ENCODE assay signal across 13 cellular contexts in the genomic region with DNA sequence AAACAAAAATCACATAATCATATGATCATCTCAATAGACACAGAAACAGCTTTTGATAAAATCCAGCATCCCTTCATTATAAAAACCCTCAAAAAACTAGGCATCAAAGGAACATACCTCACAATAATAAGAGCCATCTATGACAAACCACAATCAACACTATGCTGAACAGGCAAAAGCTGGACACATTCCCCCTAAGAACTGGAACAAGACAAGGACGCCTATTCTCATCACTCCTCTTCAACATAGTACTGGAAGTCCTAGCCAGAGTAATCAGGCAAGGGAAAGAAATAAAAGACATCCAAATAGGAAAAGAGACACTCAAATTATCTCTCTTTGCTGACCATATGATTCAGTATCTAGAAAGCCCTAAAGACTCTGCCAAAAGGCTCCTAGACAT. TPM values are rescaled to one million over a fixed set of nuclear protein-coding genes. Genes with fewer than 3 reads are reported as not detected.
DNase-seq lines count a peak whose midpoint lies in the region; ATAC-seq lines count a peak whose summit lies in the region.
"Had no signal": no experiment of that assay in that cellular context is flagged by ENCODE, and none has a peak within 500 bp of the region (broad histone marks: within the 10 kb centered on the region; RNA-seq: fewer than 3 reads in every experiment).

No MANE protein-coding gene starts in this region.

- no peaks in the 10 kb centered on the region for H3K9me3 Mint-ChIP-seq in effector memory CD8-positive, alpha-beta T cell
- H3K9me3 Mint-ChIP-seq in activated CD4-positive, alpha-beta memory T cell treated with anti-CD3 and anti-CD28 coated beads for 36 hours, result peaks cover 4% of the 10 kb centered on the region
- H3K9me3 Mint-ChIP-seq: IgD-negative memory B cell had no signal

- DNase-seq in Right ventricle myocardium inferior (ENCODE audit: missing footprints) (no peak), cardiac septum (ENCODE audit: low spot score) (no peak), G401 (ENCODE audit: low spot score) (peak; percentile 45), superior temporal gyrus (ENCODE audit: extremely low spot score) (peak; percentile 36), DMS53 (lab: John Stamatoyannopoulos, UW) (no peak)
- no peak for DNase-seq in effector memory CD8-positive, alpha-beta T cell
- DNase-seq in activated CD4-positive, alpha-beta memory T cell treated with anti-CD3 and anti-CD28 coated beads for 36 hours, result no peak
- DNase-seq: ACHN, GM23248, H7 had no signal

- peak; percentile 73 for ATAC-seq in Right ventricle myocardium inferior
- ATAC-seq in effector memory CD8-positive, alpha-beta T cell (replicated peaks), result no peak
- ATAC-seq: GM12878 had no signal

- POLR2A ChIA-PET in activated CD4-positive, alpha-beta memory T cell treated with anti-CD3 and anti-CD28 coated beads for 36 hours (lab: Charles Lee), result no interaction called here

- in situ Hi-C loops in G401 (cut with HindIII; ENCODE audit: low sequenced_read_pairs), result no loop called here

- H3K4me1 Mint-ChIP-seq in effector memory CD8-positive, alpha-beta T cell (ENCODE audit: low read depth in 2 of 2), result peaks cover 14 to 41% of the 10 kb centered on the region in 2 donors
- H3K4me1 Mint-ChIP-seq in activated CD4-positive, alpha-beta memory T cell treated with anti-CD3 and anti-CD28 coated beads for 36 hours (ENCODE audit: low read depth), result peaks cover 14% of the 10 kb centered on the region
- H3K4me1 Mint-ChIP-seq: CD14-positive monocyte had no signal

- intact Hi-C loops in Right ventricle myocardium inferior (cut with DNase I) (no loop called here), cardiac septum (cut with DNase I) (no loop called here)
- intact Hi-C loops in activated CD4-positive, alpha-beta memory T cell treated with anti-CD3 and anti-CD28 coated beads for 36 hours (cut with micrococcal nuclease), result no loop called here

- H3K36me3 Mint-ChIP-seq in effector memory CD8-positive, alpha-beta T cell (ENCODE audit: insufficient read depth), result peaks cover 11% of the 10 kb centered on the region
- peaks cover 34% of the 10 kb centered on the region for H3K36me3 Mint-ChIP-seq in activated CD4-positive, alpha-beta memory T cell treated with anti-CD3 and anti-CD28 coated beads for 36 hours

- CTCF ChIA-PET in activated CD4-positive, alpha-beta memory T cell treated with anti-CD3 and anti-CD28 coated beads for 36 hours (lab: Charles Lee), result no interaction called here

- H3K27ac Mint-ChIP-seq in effector memory CD8-positive, alpha-beta T cell, result peak overlapping the region; percentile 8 to 63
- no peak overlapping the region for H3K27ac Mint-ChIP-seq in activated CD4-positive, alpha-beta memory T cell treated with anti-CD3 and anti-CD28 coated beads for 36 hours
- H3K27ac Mint-ChIP-seq: CD14-positive monocyte, IgD-negative memory B cell had no signal

- H3K4me3 Mint-ChIP-seq in effector memory CD8-positive, alpha-beta T cell, result no peak overlapping the region
- no peak overlapping the region for H3K4me3 Mint-ChIP-seq in activated CD4-positive, alpha-beta memory T cell treated with anti-CD3 and anti-CD28 coated beads for 36 hours
- H3K4me3 Mint-ChIP-seq: CD14-positive monocyte, IgD-negative memory B cell had no signal

- H3K27me3 Mint-ChIP-seq in effector memory CD8-positive, alpha-beta T cell, result no peaks in the 10 kb centered on the region
- no peaks in the 10 kb centered on the region for H3K27me3 Mint-ChIP-seq in activated CD4-positive, alpha-beta memory T cell treated with anti-CD3 and anti-CD28 coated beads for 36 hours
- H3K27me3 Mint-ChIP-seq: IgD-negative memory B cell had no signal

RNA-seq across cellular contexts. Expression of a gene that starts 54.9 kb away (rescaled TPM):
- 0.19 TPM for total RNA-seq in Right ventricle myocardium inferior
- total RNA-seq in cardiac septum, result 0.51 TPM
- total RNA-seq in G401 (2014; rRNA removed; shearing (Covaris generic)), result not detected in 2 replicates
- under 1 TPM; 0.48 to 1.00 TPM for total RNA-seq in activated CD4-positive, alpha-beta memory T cell treated with anti-CD3 and anti-CD28 coated beads for 36 hours

Comparison
In these comparisons a context has a peak if more than half of its experiments do, and no peak if none do; other contexts are left out.
1. DNase-seq: peak in G401 (single experiment) and superior temporal gyrus (single experiment); none in Right ventricle myocardium inferior (single experiment), cardiac septum (single experiment), effector memory CD8-positive, alpha-beta T cell (0 of 3), activated CD4-positive, alpha-beta memory T cell treated with anti-CD3 and anti-CD28 coated beads for 36 hours (single experiment) and DMS53 (single experiment).